In genomic region chr11:122829371-122829770, GRCh38 we compare ENCODE assay signal across 7 cellular contexts. TPM values are rescaled to one million over a fixed set of nuclear protein-coding genes. Genes with fewer than 3 reads are reported as not detected.
"Had no signal": no experiment of that assay in that cellular context is flagged by ENCODE, and none has a peak within 500 bp of the region (broad histone marks: within the 10 kb centered on the region; RNA-seq: fewer than 3 reads in every experiment).

No MANE protein-coding gene starts in this region.

RNA-seq across cellular contexts. Expression of gene CRTAM, which starts 8.9 kb away (rescaled TPM):
- total RNA-seq: left lobe of liver, left ventricle myocardium superior, lung microvascular endothelial cell, progenitor cell of endocrine pancreas, pulmonary artery endothelial cell, renal cortical epithelial cell, vagina had no signal
